Comparison of ENCODE assay signal across 31 cellular contexts in the genomic region with DNA sequence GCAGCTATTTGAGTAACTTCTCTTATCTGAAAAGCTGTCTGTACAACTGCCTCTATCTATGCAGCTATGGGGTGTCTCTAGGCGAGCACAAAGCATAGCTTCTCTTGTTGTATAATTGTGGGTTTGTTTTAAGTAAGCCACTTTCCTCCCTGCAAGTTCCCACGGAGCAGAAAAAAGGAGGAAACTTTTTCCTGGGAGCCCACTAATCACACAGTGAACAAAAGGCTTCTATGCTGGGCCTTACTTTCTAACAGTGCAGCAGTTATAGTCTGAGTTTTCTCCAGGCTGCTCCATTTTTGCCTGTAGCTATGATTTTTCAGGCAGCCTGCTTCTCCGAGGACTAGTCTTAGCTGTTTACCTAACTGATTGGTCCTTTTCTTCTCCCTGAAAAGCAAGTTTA.
"Had no signal": no experiment of that assay in that cellular context is flagged by ENCODE, and none has a peak within 500 bp of the region (broad histone marks: within the 10 kb centered on the region; RNA-seq: fewer than 3 reads in every experiment).

No MANE protein-coding gene starts in this region.

- DNase-seq: activated CD4-positive, alpha-beta T cell treated with anti-CD3 and anti-CD28 coated beads for 4 hours; activated CD4-positive, alpha-beta T cell treated with anti-CD3 and anti-CD28 coated beads, Interleukin-2, amount 50 U/mL, for 4 hours; activated effector memory CD4-positive, alpha-beta T cell treated with Interleukin-2 at 50 U/mL for 16 hours; activated naive CD4-positive, alpha-beta T cell treated with Interleukin-2 at 50 U/mL for 16 hours; activated T-cell treated with anti-CD3 and anti-CD28 coated beads for 4 hours; anterior cingulate cortex; brain microvascular endothelial cell; cortex of kidney; left ventricle myocardium inferior; mesendoderm; mucosa of descending colon; ovary; retina; stimulated activated CD4-positive, alpha-beta T cell treated with anti-CD3 and anti-CD28 coated beads, Interleukin-1b, Interleukin-23, amount 100 ng/mL, for 48 hours; stimulated activated CD4-positive, alpha-beta T cell treated with anti-CD3 and anti-CD28 coated beads, Interleukin-4, amount 100 ng/mL, for 4 hours; stimulated activated CD8-positive, alpha-beta memory T cell treated with anti-CD3 and anti-CD28 coated beads, Interleukin-4, amount 100 ng/mL, for 48 hours; substantia nigra; T-helper 1 cell; thyroid gland; upper lobe of right lung had no signal

- H3K4me1 ChIP-seq: esophagus muscularis mucosa, left ventricle myocardium inferior, prostate gland, thyroid gland, upper lobe of right lung had no signal

- ATAC-seq: mucosa of descending colon; sciatic nerve; stimulated activated memory B cell treated with anti-CD40 and anti-IgM and Interleukin-4, amounts not matched to agents 10 μg/mL and 1 μg/mL and 100 μg/mL, for 72 hours; stimulated activated naive CD8-positive, alpha-beta T cell treated with anti-CD3 and anti-CD28 coated beads, Interleukin-15, amount 100 ng/mL, for 72 hours; upper lobe of right lung had no signal

- H3K27me3 Mint-ChIP-seq: stimulated activated memory B cell treated with anti-CD40 and anti-IgM and Interleukin-4, amounts not matched to agents 10 μg/mL and 1 μg/mL and 100 μg/mL, for 72 hours; stimulated activated naive CD8-positive, alpha-beta T cell treated with anti-CD3 and anti-CD28 coated beads, Interleukin-15, amount 100 ng/mL, for 72 hours had no signal

- H3K36me3 Mint-ChIP-seq: activated naive CD8-positive, alpha-beta T cell; stimulated activated memory B cell treated with anti-CD40 and anti-IgM and Interleukin-4, amounts not matched to agents 10 μg/mL and 1 μg/mL and 100 μg/mL, for 72 hours had no signal

- H3K9me3 ChIP-seq: esophagus muscularis mucosa, mucosa of descending colon, ovary, prostate gland, thyroid gland, upper lobe of right lung had no signal

- H3K36me3 ChIP-seq: brain microvascular endothelial cell, esophagus muscularis mucosa, left ventricle myocardium inferior, ovary, prostate gland, thyroid gland, upper lobe of right lung had no signal

- H3K27ac ChIP-seq: brain microvascular endothelial cell, esophagus muscularis mucosa, left ventricle myocardium inferior, ovary, prostate gland, skin epidermis, thyroid gland, upper lobe of right lung, VCaP had no signal

- H3K27me3 ChIP-seq: brain microvascular endothelial cell, esophagus muscularis mucosa, ovary, thyroid gland, upper lobe of right lung had no signal

- H3K4me1 Mint-ChIP-seq: stimulated activated memory B cell treated with anti-CD40 and anti-IgM and Interleukin-4, amounts not matched to agents 10 μg/mL and 1 μg/mL and 100 μg/mL, for 72 hours had no signal

- H3K27ac Mint-ChIP-seq: activated naive CD8-positive, alpha-beta T cell; nephron; stimulated activated memory B cell treated with anti-CD40 and anti-IgM and Interleukin-4, amounts not matched to agents 10 μg/mL and 1 μg/mL and 100 μg/mL, for 72 hours; stimulated activated naive CD8-positive, alpha-beta T cell treated with anti-CD3 and anti-CD28 coated beads, Interleukin-15, amount 100 ng/mL, for 72 hours; T-helper 2 cell treated with Interferon-gamma antibody and Interleukin-4, amounts not matched to agents 5 μg/mL and 100 μg/mL, for 36 hours had no signal

- H3K4me3 Mint-ChIP-seq: activated naive CD8-positive, alpha-beta T cell; nephron; stimulated activated memory B cell treated with anti-CD40 and anti-IgM and Interleukin-4, amounts not matched to agents 10 μg/mL and 1 μg/mL and 100 μg/mL, for 72 hours; stimulated activated naive CD8-positive, alpha-beta T cell treated with anti-CD3 and anti-CD28 coated beads, Interleukin-15, amount 100 ng/mL, for 72 hours; T-helper 2 cell treated with Interferon-gamma antibody and Interleukin-4, amounts not matched to agents 5 μg/mL and 100 μg/mL, for 36 hours had no signal

- H3K9me3 Mint-ChIP-seq: nephron; T-helper 2 cell treated with Interferon-gamma antibody and Interleukin-4, amounts not matched to agents 5 μg/mL and 100 μg/mL, for 36 hours had no signal

- H3K4me3 ChIP-seq: esophagus muscularis mucosa, left ventricle myocardium inferior, lung, mucosa of descending colon, ovary, prostate gland, skin epidermis, thyroid gland, upper lobe of right lung had no signal
